In genomic region chr3:194189243-194189791, GRCh38 we compare ENCODE assay signal across 1 cellular context.
TF ChIP-seq lines count a peak whose summit lies in the region.

No MANE protein-coding gene starts in this region.

TF ChIP-seq in HepG2, 621 proteins besides CTCF, POLR2A, EP300 and RAD21:
- TF ChIP-seq, protein P1, sequence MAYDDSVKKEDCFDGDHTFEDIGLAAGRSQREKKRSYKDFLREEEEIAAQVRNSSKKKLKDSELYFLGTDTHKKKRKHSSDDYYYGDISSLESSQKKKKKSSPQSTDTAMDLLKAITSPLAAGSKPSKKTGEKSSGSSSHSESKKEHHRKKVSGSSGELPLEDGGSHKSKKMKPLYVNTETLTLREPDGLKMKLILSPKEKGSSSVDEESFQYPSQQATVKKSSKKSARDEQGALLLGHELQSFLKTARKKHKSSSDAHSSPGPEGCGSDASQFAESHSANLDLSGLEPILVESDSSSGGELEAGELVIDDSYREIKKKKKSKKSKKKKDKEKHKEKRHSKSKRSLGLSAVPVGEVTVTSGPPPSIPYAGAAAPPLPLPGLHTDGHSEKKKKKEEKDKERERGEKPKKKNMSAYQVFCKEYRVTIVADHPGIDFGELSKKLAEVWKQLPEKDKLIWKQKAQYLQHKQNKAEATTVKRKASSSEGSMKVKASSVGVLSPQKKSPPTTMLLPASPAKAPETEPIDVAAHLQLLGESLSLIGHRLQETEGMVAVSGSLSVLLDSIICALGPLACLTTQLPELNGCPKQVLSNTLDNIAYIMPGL (CRISPR knock-in tag; IDR thresholded peaks at IDR 0.05; ENCODE audit: borderline replicate concordance in 1 of 2, low read depth in 1 of 2), result no peak
- no peak for TF ChIP-seq IRF9 (CRISPR knock-in tag; IDR thresholded peaks at IDR 0.05; ENCODE audit: borderline replicate concordance)
- TF ChIP-seq CENPX (CRISPR knock-in tag; IDR thresholded peaks at IDR 0.05), result no peak
- TF ChIP-seq BCL6 (CRISPR knock-in tag; IDR thresholded peaks at IDR 0.05), result peak; percentile 59; the same call in 1 of the 2 replicates
- TF ChIP-seq MAX (IDR thresholded peaks at IDR 0.05), result no peak
- TF ChIP-seq MAFG (CRISPR knock-in tag; IDR thresholded peaks at IDR 0.05), result no peak
